Comparison of ENCODE assay signal across 8 cellular contexts in genomic region chr9:128098017-128098935, GRCh38. TPM values are rescaled to one million over a fixed set of nuclear protein-coding genes. Genes with fewer than 3 reads are reported as not detected.
DNase-seq lines count a peak whose midpoint lies in the region; ATAC-seq and TF ChIP-seq lines count a peak whose summit lies in the region.

No MANE protein-coding gene starts in this region.

- intact Hi-C loops in activated CD8-positive, alpha-beta T cell treated with anti-CD3 and anti-CD28 coated beads for 36 hours (cut with micrococcal nuclease) = no loop called here
- intact Hi-C loops in lower leg skin (cut with DNase I; ENCODE audit: low total_unique reads) = no loop called here

- H3K79me1 ChIP-seq in H9 (ENCODE audit: insufficient read depth, low read depth, low read length, poor library complexity, severe bottlenecking) = peaks cover 6% of the 10 kb centered on the region

- peak; percentile 64 for ATAC-seq in activated CD8-positive, alpha-beta T cell treated with anti-CD3 and anti-CD28 coated beads for 36 hours
- no peak for ATAC-seq in HG02885 (IDR thresholded peaks at IDR 0.05; ENCODE audit: poor library complexity, unreplicated experiment)
- no peak for ATAC-seq in HG03469 (IDR thresholded peaks at IDR 0.05; ENCODE audit: unreplicated experiment)

- no peaks in the 10 kb centered on the region for H4K20me1 ChIP-seq in H9 (ENCODE audit: control insufficient read depth, insufficient read depth, insufficient read length)

- H3K79me2 ChIP-seq in H9 (ENCODE audit: insufficient read depth, low read length) = peaks cover 7% of the 10 kb centered on the region; the same call in 1 of the 2 replicates

- H2AK5ac ChIP-seq in H9 (ENCODE audit: insufficient read length, low read length) = peak overlapping the region; percentile 28

- H3K9me3 Mint-ChIP-seq in H9 = no peaks in the 10 kb centered on the region
- no peaks in the 10 kb centered on the region for H3K9me3 Mint-ChIP-seq in activated CD8-positive, alpha-beta T cell treated with anti-CD3 and anti-CD28 coated beads for 36 hours

- H3T11ph ChIP-seq in H9 (ENCODE audit: low read length) = no peak overlapping the region

- H2AFZ ChIP-seq in H9 (ENCODE audit: low read length) = no peak overlapping the region

- no peak overlapping the region for H2BK120ac ChIP-seq in H9 (ENCODE audit: low read depth, low read length, poor library complexity, severe bottlenecking)

- TF ChIP-seq POLR2A in lower leg skin (IDR thresholded peaks at IDR 0.05) = peak in 1 of 2 donors; percentile 44

- no peak overlapping the region for H3K23ac ChIP-seq in H9 (ENCODE audit: insufficient read length, low read depth, low read length)

- H3K14ac ChIP-seq in H9 (ENCODE audit: insufficient read depth, low read length) = peak overlapping the region; percentile 86

- peaks cover 10% of the 10 kb centered on the region for H3K23me2 ChIP-seq in H9 (ENCODE audit: insufficient read length, low read depth, low read length, poor library complexity, severe bottlenecking)

- POLR2A ChIA-PET in activated CD8-positive, alpha-beta T cell treated with anti-CD3 and anti-CD28 coated beads for 36 hours (lab: Charles Lee) = interaction anchor here (1.3 to 1.7 kb wide), 3 partner anchors 26 to 156 kb away, joined by 3 to 6 read pairs (median 4); no protein-coding TSS in a partner anchor

- H2BK15ac ChIP-seq in H9 (ENCODE audit: low read depth, low read length) = no peak overlapping the region

- CTCF ChIA-PET in activated CD8-positive, alpha-beta T cell treated with anti-CD3 and anti-CD28 coated beads for 36 hours (lab: Charles Lee) = interaction anchor here (0.8 to 10.5 kb wide), 6 partner anchors 9 to 63 kb away, joined by 3 to 94 read pairs (median 4); no protein-coding TSS in a partner anchor

- no peaks in the 10 kb centered on the region for H3K27me3 Mint-ChIP-seq in H9 (ENCODE audit: low read depth)
- no peaks in the 10 kb centered on the region for H3K27me3 Mint-ChIP-seq in activated CD8-positive, alpha-beta T cell treated with anti-CD3 and anti-CD28 coated beads for 36 hours

- H3K18ac ChIP-seq in H9 (ENCODE audit: insufficient read length, low read depth, low read length) = peak overlapping the region; percentile 94

- peak overlapping the region; percentile 76 for H3K4me2 ChIP-seq in H9 (ENCODE audit: insufficient read depth, insufficient read length, low read length)

- peak overlapping the region; percentile 59; the same call in 1 of the 2 replicates for H3K4ac ChIP-seq in H9 (ENCODE audit: low read depth, low read length)

- H3K27ac ChIP-seq in H9 (ENCODE audit: insufficient read length, low read depth, low read length) = peak overlapping the region; percentile 92

- peak overlapping the region; percentile 25 for H4K8ac ChIP-seq in H9 (replicated peaks; ENCODE audit: insufficient read length, low read depth, low read length)

- peak overlapping the region; percentile 99 for H3K27ac Mint-ChIP-seq in H9
- peak overlapping the region; percentile 77 for H3K27ac Mint-ChIP-seq in activated CD8-positive, alpha-beta T cell treated with anti-CD3 and anti-CD28 coated beads for 36 hours

- H3K4me1 Mint-ChIP-seq in H9 = peaks cover 58 to 63% of the 10 kb centered on the region in 2 experiments
- peaks cover 80% of the 10 kb centered on the region for H3K4me1 Mint-ChIP-seq in activated CD8-positive, alpha-beta T cell treated with anti-CD3 and anti-CD28 coated beads for 36 hours (ENCODE audit: low read depth)

- no peaks in the 10 kb centered on the region for H3K9me3 ChIP-seq in H9 (ENCODE audit: control insufficient read depth, low read depth, low read length)

- peak overlapping the region; percentile 54 for H2BK5ac ChIP-seq in H9 (ENCODE audit: insufficient read length, low read length)

- peaks cover 5% of the 10 kb centered on the region; the same call in 1 of the 2 replicates for H3K4me1 ChIP-seq in H9 (ENCODE audit: insufficient read depth, low read length)

- H3K36me3 Mint-ChIP-seq in H9 (ENCODE audit: insufficient read depth in 1 of 3, low read depth in 3 of 3) = peaks cover 14 to 24% (median 23%) of the 10 kb centered on the region in 3 experiments; a peak in 6 of 7 replicates
- H3K36me3 Mint-ChIP-seq in activated CD8-positive, alpha-beta T cell treated with anti-CD3 and anti-CD28 coated beads for 36 hours (ENCODE audit: low read depth) = peaks cover 25% of the 10 kb centered on the region

- TF ChIP-seq CTCF in H9 (conservative IDR thresholded peaks at IDR 0.05) (no peak), lower leg skin (IDR thresholded peaks at IDR 0.05) (no peak)
- no peak for TF ChIP-seq CTCF in activated CD8-positive, alpha-beta T cell treated with anti-CD3 and anti-CD28 coated beads for 36 hours (IDR thresholded peaks at IDR 0.05)

- peak; percentile 99 for DNase-seq in H9
- DNase-seq in NCI-H510A treated with DMSO at 0.1 percent for 48 hours (lab: John Stamatoyannopoulos, UW) = peak; percentile 98
- DNase-seq in activated CD8-positive, alpha-beta T cell treated with anti-CD3 and anti-CD28 coated beads for 36 hours = peak; percentile 94
- peak; percentile 56 for DNase-seq in effector CD4-positive, alpha-beta T cell
- DNase-seq in lower leg skin (ENCODE audit: low spot score in 2 of 2) = peak; percentile 94 to 98
- DNase-seq in stimulated activated CD4-positive, alpha-beta T cell treated with anti-CD3 and anti-CD28 coated beads, Interleukin-4, amount 100 ng/mL, for 1 hour = peak; percentile 69

- H3K4me3 Mint-ChIP-seq in H9 = peak overlapping the region; percentile 84 to 89
- peak overlapping the region; percentile 66 for H3K4me3 Mint-ChIP-seq in activated CD8-positive, alpha-beta T cell treated with anti-CD3 and anti-CD28 coated beads for 36 hours

- no peaks in the 10 kb centered on the region for H3K27me3 ChIP-seq in H9 (ENCODE audit: insufficient read depth, low read length)

- H2BK20ac ChIP-seq in H9 (ENCODE audit: low read depth, low read length, poor library complexity, severe bottlenecking) = no peak overlapping the region

- H3K9ac ChIP-seq in H9 (ENCODE audit: extremely low read depth, insufficient read length, low read length) = peak overlapping the region; percentile 72

- H3K4me3 ChIP-seq in lower leg skin (ENCODE audit: low read depth, poor library complexity, severe bottlenecking) = peak overlapping the region; percentile 19

- H4K91ac ChIP-seq in H9 (ENCODE audit: insufficient read length, low read depth, low read length) = peak overlapping the region; percentile 87

- no peak overlapping the region for H3K56ac ChIP-seq in H9 (ENCODE audit: insufficient read length, low read depth, low read length)

- peak overlapping the region; percentile 66 for H2BK12ac ChIP-seq in H9 (ENCODE audit: insufficient read length, low read depth, low read length)

- H4K5ac ChIP-seq in H9 (ENCODE audit: insufficient read length, low read depth, low read length) = peak overlapping the region; percentile 54

- WGBS in H9 (ENCODE audit: extremely low coverage, insufficient read length, low lambda C conversion rate) = no CpG with 5 or more reads among the region's 28 CpGs
- WGBS in lower leg skin, 2 donors = 6 to 10% methylated on average over 18 to 28 of the region's 28 CpGs

RNA-seq across cellular contexts. Expression of gene PTGES2, which starts 29.3 kb away (rescaled TPM):
- total RNA-seq in H9 (2021) = 60.4 and 63.9 TPM in 2 replicates
- 10 to 100 TPM; 40.8 to 49.5 TPM for total RNA-seq in activated CD8-positive, alpha-beta T cell treated with anti-CD3 and anti-CD28 coated beads for 36 hours
- total RNA-seq in lower leg skin = 10 to 100 TPM; 32.6 to 66.5 (median 56.3) TPM

RNA-seq across cellular contexts. Expression of gene SLC25A25, which starts 30.2 kb away (rescaled TPM):
- total RNA-seq in H9 (2021) (16.0 and 16.9 TPM in 2 replicates), lower leg skin (10 to 100 TPM; 26.4 to 40.3 (median 32.0) TPM)
- 10 to 100 TPM; 12.9 to 14.6 TPM for total RNA-seq in activated CD8-positive, alpha-beta T cell treated with anti-CD3 and anti-CD28 coated beads for 36 hours

RNA-seq across cellular contexts. Expression of gene NAIF1, which starts 31.2 kb away (rescaled TPM):
- total RNA-seq in H9 (2021) (6.3 TPM in 2 replicates), lower leg skin (10 to 100 TPM in 1 of 4 donors, 1 to 10 TPM in 3; 8.6 to 10.8 (median 9.6) TPM)
- total RNA-seq in activated CD8-positive, alpha-beta T cell treated with anti-CD3 and anti-CD28 coated beads for 36 hours = 10 to 100 TPM in 1 of 2 experiments, 1 to 10 TPM in 1; 8.4 to 11.8 TPM

RNA-seq across cellular contexts. Expression of gene LCN2, which starts 51.0 kb away (rescaled TPM):
- total RNA-seq in H9 (2021) (not detected in 2 replicates), lower leg skin (10 to 100 TPM in 2 of 4 donors, 1 to 10 TPM in 2; 3.7 to 33.8 (median 19.1) TPM)
- not detected for total RNA-seq in activated CD8-positive, alpha-beta T cell treated with anti-CD3 and anti-CD28 coated beads for 36 hours
